ENCODE assay signal across 7 cellular contexts in genomic region chr10:108000365-108000764, GRCh38.
"Had no signal": no experiment of that assay in that cellular context is flagged by ENCODE, and none has a peak within 500 bp of the region (broad histone marks: within the 10 kb centered on the region; RNA-seq: fewer than 3 reads in every experiment).

No MANE protein-coding gene starts in this region.

- H2AFZ ChIP-seq: GM23338 had no signal

- ATAC-seq: GM23338, K562 had no signal

- H3K4me2 ChIP-seq: GM23338 had no signal

- H3K4me3 ChIP-seq: GM23338, K562 had no signal

- DNase-seq: H9, HCEC 1CT, IMR-90, Kasumi-1, KG1 had no signal
